ENCODE assay signal across 14 cellular contexts in genomic region chrX:31508338-31508737, GRCh38.
A peak's percentile ranks its signal among the peaks of the same experiment; 100 is the strongest.
DNase-seq lines count a peak whose midpoint lies in the region; ATAC-seq and TF ChIP-seq lines count a peak whose summit lies in the region.
"Had no signal": no experiment of that assay in that cellular context is flagged by ENCODE, and none has a peak within 500 bp of the region (broad histone marks: within the 10 kb centered on the region; RNA-seq: fewer than 3 reads in every experiment).

No MANE protein-coding gene starts in this region.

- no TSS peak for BruUV-seq in Calu3 (replicated peaks; lab: Mats Ljungman, UMichigan)

- in situ Hi-C loops in astrocyte of the cerebellum (cut with HindIII; ENCODE audit: low sequenced_read_pairs) = no loop called here

- H3K4me3 ChIP-seq in astrocyte of the cerebellum (ENCODE audit: low read depth, low read length) (no peak overlapping the region), upper lobe of right lung (no peak overlapping the region)
- H3K4me3 ChIP-seq: esophagus squamous epithelium, spleen had no signal

- H3K4me3 Mint-ChIP-seq in Calu3 (ENCODE audit: low read depth, unreplicated experiment) = peak overlapping the region; percentile 53
- no peak overlapping the region for H3K4me3 Mint-ChIP-seq in osteocyte (ENCODE audit: unreplicated experiment)
- H3K4me3 Mint-ChIP-seq: activated naive CD8-positive, alpha-beta T cell treated with anti-CD3 and anti-CD28 coated beads, Interleukin-2, amount 10 ng/mL, durations not matched to agents 7 days and 5 days had no signal

- TF ChIP-seq CTCF in Calu3 (IDR thresholded peaks at IDR 0.05; ENCODE audit: unreplicated experiment) (no peak), astrocyte of the cerebellum (IDR thresholded peaks at IDR 0.05; ENCODE audit: low read depth, low read length, missing control alignments) (no peak), osteocyte (IDR thresholded peaks at IDR 0.05) (no peak), upper lobe of right lung (IDR thresholded peaks at IDR 0.05) (no peak)

- ATAC-seq in left cardiac atrium = peak; percentile 27 to 37
- no peak for ATAC-seq in HG02610 (IDR thresholded peaks at IDR 0.05; ENCODE audit: unreplicated experiment)
- ATAC-seq in upper lobe of right lung = no peak

- DNase-seq in Calu3 = peak; percentile 47
- DNase-seq in astrocyte of the cerebellum (ENCODE audit: low read depth) = peak; percentile 32
- no peak for DNase-seq in left cardiac atrium
- no peak for DNase-seq in osteocyte (ENCODE audit: extremely low spot score, unreplicated experiment)
- DNase-seq in LoVo (ENCODE audit: low spot score) = no peak
- DNase-seq in DMS53 (lab: John Stamatoyannopoulos, UW) = no peak
- no peak for DNase-seq in upper lobe of right lung
- DNase-seq: activated naive CD8-positive, alpha-beta T cell treated with anti-CD3 and anti-CD28 coated beads, Interleukin-2, amount 10 ng/mL, durations not matched to agents 7 days and 5 days; esophagus squamous epithelium; NCI-H1092; spleen; stimulated activated CD8-positive, alpha-beta memory T cell treated with anti-CD3 and anti-CD28 coated beads, Interleukin-4, amount 100 ng/mL, for 48 hours; T-helper 1 cell had no signal

- H3K36me3 Mint-ChIP-seq in Calu3 (ENCODE audit: insufficient read depth, unreplicated experiment) = no peaks in the 10 kb centered on the region
- H3K36me3 Mint-ChIP-seq in osteocyte (ENCODE audit: unreplicated experiment) = no peaks in the 10 kb centered on the region
- H3K36me3 Mint-ChIP-seq: activated naive CD8-positive, alpha-beta T cell treated with anti-CD3 and anti-CD28 coated beads, Interleukin-2, amount 10 ng/mL, durations not matched to agents 7 days and 5 days had no signal

- H3K36me3 ChIP-seq in upper lobe of right lung = no peaks in the 10 kb centered on the region
- H3K36me3 ChIP-seq: esophagus squamous epithelium, spleen had no signal

- no peaks in the 10 kb centered on the region for H3K9me3 ChIP-seq in upper lobe of right lung
- H3K9me3 ChIP-seq: esophagus squamous epithelium, spleen had no signal

- intact Hi-C loops in Calu3 (cut with micrococcal nuclease; ENCODE audit: unreplicated experiment) (loop anchor here (5.0 to 10.0 kb wide), 3 partner anchors 99 to 234 kb away; no protein-coding TSS in a partner anchor), left cardiac atrium (cut with DNase I) (no loop called here), upper lobe of right lung (cut with DNase I) (no loop called here)

- H3K4me1 ChIP-seq in upper lobe of right lung = no peaks in the 10 kb centered on the region
- H3K4me1 ChIP-seq: esophagus squamous epithelium, spleen had no signal

- H3K4me1 Mint-ChIP-seq in Calu3 (ENCODE audit: low read depth, unreplicated experiment) (peaks cover 29% of the 10 kb centered on the region), osteocyte (ENCODE audit: unreplicated experiment) (peaks cover 16% of the 10 kb centered on the region)
- H3K4me1 Mint-ChIP-seq: activated naive CD8-positive, alpha-beta T cell treated with anti-CD3 and anti-CD28 coated beads, Interleukin-2, amount 10 ng/mL, durations not matched to agents 7 days and 5 days had no signal

- CTCF ChIA-PET in Calu3 (lab: Charles Lee) = interaction anchor here (0.7 kb wide), 1 partner anchor 9 kb away, joined by 3 read pairs; no protein-coding TSS in a partner anchor

- H3K9me3 Mint-ChIP-seq in Calu3 (ENCODE audit: low read depth, unreplicated experiment) = no peaks in the 10 kb centered on the region
- no peaks in the 10 kb centered on the region for H3K9me3 Mint-ChIP-seq in osteocyte (ENCODE audit: unreplicated experiment)
- H3K9me3 Mint-ChIP-seq: activated naive CD8-positive, alpha-beta T cell treated with anti-CD3 and anti-CD28 coated beads, Interleukin-2, amount 10 ng/mL, durations not matched to agents 7 days and 5 days had no signal

- no peaks in the 10 kb centered on the region for H3K27me3 ChIP-seq in upper lobe of right lung
- H3K27me3 ChIP-seq: esophagus squamous epithelium, spleen had no signal

- H3K27ac Mint-ChIP-seq in Calu3 (ENCODE audit: unreplicated experiment) = peak overlapping the region; percentile 85
- peak overlapping the region; percentile 78 for H3K27ac Mint-ChIP-seq in osteocyte (ENCODE audit: unreplicated experiment)
- H3K27ac Mint-ChIP-seq: activated naive CD8-positive, alpha-beta T cell treated with anti-CD3 and anti-CD28 coated beads, Interleukin-2, amount 10 ng/mL, durations not matched to agents 7 days and 5 days had no signal

- no peaks in the 10 kb centered on the region for H3K27me3 Mint-ChIP-seq in Calu3 (ENCODE audit: unreplicated experiment)
- no peaks in the 10 kb centered on the region for H3K27me3 Mint-ChIP-seq in osteocyte (ENCODE audit: unreplicated experiment)
- H3K27me3 Mint-ChIP-seq: activated naive CD8-positive, alpha-beta T cell treated with anti-CD3 and anti-CD28 coated beads, Interleukin-2, amount 10 ng/mL, durations not matched to agents 7 days and 5 days had no signal

- no peak overlapping the region for H3K27ac ChIP-seq in upper lobe of right lung
- H3K27ac ChIP-seq: esophagus squamous epithelium, spleen had no signal

Comparison
In these comparisons a context has a peak if more than half of its experiments do, and no peak if none do; other contexts are left out.
1. DNase-seq: peak in Calu3 (single experiment) and astrocyte of the cerebellum (single experiment); none in left cardiac atrium (single experiment), osteocyte (single experiment), LoVo (single experiment), DMS53 (single experiment) and upper lobe of right lung (single experiment).
2. ATAC-seq: peak in left cardiac atrium (2 of 2); none in HG02610 (single experiment) and upper lobe of right lung (single experiment).